ENCODE assay signal across 8 cellular contexts in the genomic region with DNA sequence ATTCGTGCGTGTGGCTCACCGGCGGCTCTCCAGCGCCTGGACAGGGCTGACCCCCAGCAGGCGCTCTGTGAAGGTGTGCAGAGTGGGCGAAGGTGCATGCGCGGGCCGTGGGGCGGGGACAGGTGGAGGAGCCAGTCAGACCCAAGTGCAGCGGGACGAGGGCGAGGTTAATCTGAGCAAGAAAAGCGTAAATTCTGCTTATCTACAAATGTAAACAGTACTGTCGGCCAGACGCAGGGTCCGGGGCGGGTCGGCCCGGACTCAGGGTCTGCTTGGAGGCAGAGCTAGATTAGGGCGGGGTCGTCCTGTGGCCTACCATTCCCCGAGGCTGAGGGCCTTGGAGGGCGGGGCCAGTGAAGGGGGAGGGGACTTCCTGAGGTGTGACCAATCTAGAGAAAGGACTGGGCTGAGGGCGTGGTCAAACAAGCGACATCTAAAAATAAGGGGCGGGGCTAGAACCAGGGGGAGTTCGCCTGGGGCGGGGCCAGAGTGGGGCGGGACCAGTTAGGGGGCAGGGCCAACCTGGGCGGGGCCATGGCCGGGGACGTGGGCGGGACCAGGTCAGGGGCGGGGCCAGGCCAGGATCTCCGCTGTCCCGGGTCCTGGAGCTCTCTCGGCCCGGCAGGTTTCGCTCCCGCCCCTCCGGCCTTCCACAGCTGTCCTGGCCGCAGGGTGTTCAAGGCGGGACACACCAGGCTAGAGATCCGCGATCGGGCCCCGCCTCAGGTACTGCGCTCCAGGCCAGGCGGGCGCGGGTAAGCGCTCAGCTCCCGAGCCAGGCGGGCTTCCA. TPM values are rescaled to one million over a fixed set of nuclear protein-coding genes. Genes with fewer than 3 reads are reported as not detected.
A peak's percentile ranks its signal among the peaks of the same experiment; 100 is the strongest.
DNase-seq lines count a peak whose midpoint lies in the region; ATAC-seq and TF ChIP-seq lines count a peak whose summit lies in the region.

Gene SEC14L5 (plus strand): TSS at position 611 of the 790 bp plus-strand sequence. CDS start 994 bp downstream, outside the sequence.

- H3K9me3 Mint-ChIP-seq in Calu3 (ENCODE audit: low read depth, unreplicated experiment) = no peaks in the 10 kb centered on the region
- H3K9me3 Mint-ChIP-seq in natural killer cell treated with Interleukin-12 subunit alpha and Interleukin-12 subunit beta and Interleukin-15 and Interleukin-18, amount 100 ng/mL, for 72 hours = no peaks in the 10 kb centered on the region
- peaks cover 0 to 4% of the 10 kb centered on the region in 2 donors for H3K9me3 Mint-ChIP-seq in stimulated activated naive B cell treated with anti-CD40 and anti-IgM and Interleukin-4, amounts not matched to agents 10 μg/mL and 1 μg/mL and 100 μg/mL, for 72 hours

- no TSS peak for BruUV-seq in Calu3 (replicated peaks; lab: Mats Ljungman, UMichigan)

- peak; percentile 77 for ATAC-seq in GM21737 (IDR thresholded peaks at IDR 0.05; ENCODE audit: unreplicated experiment)
- ATAC-seq in natural killer cell treated with Interleukin-12 subunit alpha and Interleukin-12 subunit beta and Interleukin-15 and Interleukin-18, amount 100 ng/mL, for 72 hours = peak; percentile 96 to 97
- peak; percentile 82 to 93 for ATAC-seq in stimulated activated naive B cell treated with anti-CD40 and anti-IgM and Interleukin-4, amounts not matched to agents 10 μg/mL and 1 μg/mL and 100 μg/mL, for 72 hours (replicated peaks)

- CTCF ChIA-PET in Calu3 (lab: Charles Lee) = interaction anchor here (0.6 to 1.6 kb wide), 6 partner anchors 13 to 1127 kb away, joined by 3 to 8 read pairs (median 4); partner anchors contain the start of gene UBN1

- H3K4me1 Mint-ChIP-seq in Calu3 (ENCODE audit: low read depth, unreplicated experiment) = peaks cover 17% of the 10 kb centered on the region
- peaks cover 23 to 25% of the 10 kb centered on the region in 2 donors for H3K4me1 Mint-ChIP-seq in natural killer cell treated with Interleukin-12 subunit alpha and Interleukin-12 subunit beta and Interleukin-15 and Interleukin-18, amount 100 ng/mL, for 72 hours (ENCODE audit: low read depth in 2 of 2)
- peaks cover 22 to 27% of the 10 kb centered on the region in 2 donors for H3K4me1 Mint-ChIP-seq in stimulated activated naive B cell treated with anti-CD40 and anti-IgM and Interleukin-4, amounts not matched to agents 10 μg/mL and 1 μg/mL and 100 μg/mL, for 72 hours

- H3K27ac Mint-ChIP-seq in Calu3 (ENCODE audit: unreplicated experiment) = peak within 1 kb of the TSS; percentile 8
- peak within 1 kb of the TSS in 1 of 2 donors; percentile 9 for H3K27ac Mint-ChIP-seq in natural killer cell treated with Interleukin-12 subunit alpha and Interleukin-12 subunit beta and Interleukin-15 and Interleukin-18, amount 100 ng/mL, for 72 hours
- H3K27ac Mint-ChIP-seq in stimulated activated naive B cell treated with anti-CD40 and anti-IgM and Interleukin-4, amounts not matched to agents 10 μg/mL and 1 μg/mL and 100 μg/mL, for 72 hours = peak within 1 kb of the TSS; percentile 33

- intact Hi-C loops in Calu3 (cut with micrococcal nuclease; ENCODE audit: unreplicated experiment) = loop anchor here (2.0 to 10.0 kb wide), 5 partner anchors 67 to 223 kb away; partner anchors contain the start of genes ANKS3, DNAAF8, EEF2KMT and NAGPA

- H3K27me3 Mint-ChIP-seq in Calu3 (ENCODE audit: unreplicated experiment) = peaks cover 39% of the 10 kb centered on the region
- peaks cover 29 to 39% of the 10 kb centered on the region in 2 donors for H3K27me3 Mint-ChIP-seq in natural killer cell treated with Interleukin-12 subunit alpha and Interleukin-12 subunit beta and Interleukin-15 and Interleukin-18, amount 100 ng/mL, for 72 hours
- peaks cover 63 to 76% of the 10 kb centered on the region in 2 donors for H3K27me3 Mint-ChIP-seq in stimulated activated naive B cell treated with anti-CD40 and anti-IgM and Interleukin-4, amounts not matched to agents 10 μg/mL and 1 μg/mL and 100 μg/mL, for 72 hours

- DNase-seq in Calu3 = peak; percentile 99
- peak; percentile 99 for DNase-seq in LoVo (ENCODE audit: low spot score)
- peak; percentile 91 for DNase-seq in SHP77 treated with DMSO at 0.1 percent for 48 hours (lab: John Stamatoyannopoulos, UW)
- DNase-seq in activated gamma-delta T cell (lab: John Stamatoyannopoulos, UW) = peak; percentile 66
- DNase-seq in fibroblast of the conjunctiva (ENCODE audit: low read depth) = peak; percentile 97
- peak; percentile 93 for DNase-seq in natural killer cell treated with Interleukin-12 subunit alpha and Interleukin-12 subunit beta and Interleukin-15 and Interleukin-18, amount 100 ng/mL, for 72 hours (ENCODE audit: low spot score)
- DNase-seq in stimulated activated naive B cell treated with anti-CD40 and anti-IgM and Interleukin-4, amounts not matched to agents 10 μg/mL and 1 μg/mL and 100 μg/mL, for 72 hours = peak; percentile 78

- no peak for TF ChIP-seq CTCF in Calu3 (IDR thresholded peaks at IDR 0.05; ENCODE audit: unreplicated experiment)

- peak within 1 kb of the TSS; percentile 66 for H3K4me3 Mint-ChIP-seq in Calu3 (ENCODE audit: low read depth, unreplicated experiment)
- peak within 1 kb of the TSS; percentile 89 for H3K4me3 Mint-ChIP-seq in natural killer cell treated with Interleukin-12 subunit alpha and Interleukin-12 subunit beta and Interleukin-15 and Interleukin-18, amount 100 ng/mL, for 72 hours
- H3K4me3 Mint-ChIP-seq in stimulated activated naive B cell treated with anti-CD40 and anti-IgM and Interleukin-4, amounts not matched to agents 10 μg/mL and 1 μg/mL and 100 μg/mL, for 72 hours = peak within 1 kb of the TSS; percentile 82 to 89

- peaks cover 16% of the 10 kb centered on the region for H3K36me3 Mint-ChIP-seq in Calu3 (ENCODE audit: insufficient read depth, unreplicated experiment)
- no peaks in the 10 kb centered on the region for H3K36me3 Mint-ChIP-seq in natural killer cell treated with Interleukin-12 subunit alpha and Interleukin-12 subunit beta and Interleukin-15 and Interleukin-18, amount 100 ng/mL, for 72 hours
- no peaks in the 10 kb centered on the region for H3K36me3 Mint-ChIP-seq in stimulated activated naive B cell treated with anti-CD40 and anti-IgM and Interleukin-4, amounts not matched to agents 10 μg/mL and 1 μg/mL and 100 μg/mL, for 72 hours

RNA-seq across cellular contexts. Expression of gene SEC14L5, which starts in this region (rescaled TPM):
- 0.52 and 0.54 TPM in 2 replicates for total RNA-seq in Calu3 (2022)
- not detected for total RNA-seq in natural killer cell treated with Interleukin-12 subunit alpha and Interleukin-12 subunit beta and Interleukin-15 and Interleukin-18, amount 100 ng/mL, for 72 hours

Comparison
In these comparisons a context has a peak if more than half of its experiments do, and no peak if none do; other contexts are left out.
1. Peak in every context shown above with its lines: DNase-seq and ATAC-seq.
2. Peak in DNase-seq in Calu3; RNA of the gene not detected or under 1 TPM.
3. Peak in DNase-seq and ATAC-seq in natural killer cell treated with Interleukin-12 subunit alpha and Interleukin-12 subunit beta and Interleukin-15 and Interleukin-18, amount 100 ng/mL, for 72 hours; RNA of the gene not detected or under 1 TPM.